16 cellular contexts compared by ENCODE assay signal in the genomic region with DNA sequence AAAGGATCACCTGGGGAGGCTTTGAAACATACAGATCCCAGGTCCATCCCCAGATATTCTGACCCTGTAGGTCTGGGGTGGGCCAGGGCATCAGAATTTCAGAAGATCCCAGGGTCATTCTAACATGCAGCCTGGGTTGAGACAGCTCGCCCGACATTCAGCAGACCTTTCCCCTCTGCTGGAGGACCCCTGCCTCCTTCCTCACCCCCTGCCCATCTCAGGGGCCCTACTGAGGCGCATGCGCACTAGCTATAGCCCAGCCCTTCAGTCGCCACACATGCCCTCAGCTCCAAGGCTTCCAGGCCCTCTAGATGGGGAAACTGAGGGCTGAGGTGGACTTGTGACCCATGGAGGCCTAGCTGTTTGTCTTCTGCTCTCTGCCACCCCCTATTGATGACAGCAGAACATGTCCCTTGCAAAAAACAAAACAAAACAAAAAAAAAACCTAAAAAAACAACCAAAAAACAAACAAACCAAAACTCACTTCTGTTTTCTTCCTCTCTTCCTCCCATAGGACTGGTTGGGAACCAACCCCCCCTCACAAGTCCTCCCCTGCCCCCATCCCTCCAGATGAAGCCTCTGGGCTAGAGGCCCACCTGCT.
A peak's percentile ranks its signal among the peaks of the same experiment; 100 is the strongest.
DNase-seq lines count a peak whose midpoint lies in the region; ATAC-seq and TF ChIP-seq lines count a peak whose summit lies in the region.
"Had no signal": no experiment of that assay in that cellular context is flagged by ENCODE, and none has a peak within 500 bp of the region (broad histone marks: within the 10 kb centered on the region; RNA-seq: fewer than 3 reads in every experiment).

No MANE protein-coding gene starts in this region.

- H3K4me1 Mint-ChIP-seq in HFFc6 (ENCODE audit: low read depth) (peaks cover 10% of the 10 kb centered on the region), nephron (peaks cover 35% of the 10 kb centered on the region)
- no peaks in the 10 kb centered on the region for H3K4me1 Mint-ChIP-seq in activated CD8-positive, alpha-beta T cell treated with anti-CD3 and anti-CD28 coated beads, Interleukin-2, amount 10 ng/mL, durations not matched to agents 7 days and 5 days (ENCODE audit: low read depth)
- H3K4me1 Mint-ChIP-seq: activated CD4-positive, alpha-beta T cell treated with anti-CD3 and anti-CD28 coated beads, Interleukin-2, amount 10 ng/mL, durations not matched to agents 7 days and 5 days; activated naive CD8-positive, alpha-beta T cell treated with anti-CD3 and anti-CD28 coated beads, Interleukin-2, amount 50 U/mL, for 24 hours; naive B cell had no signal

- no peak overlapping the region for H3K27ac Mint-ChIP-seq in HFFc6
- peak overlapping the region in 2 of 3 experiments; percentile 68 to 80 for H3K27ac Mint-ChIP-seq in nephron
- no peak overlapping the region for H3K27ac Mint-ChIP-seq in activated CD8-positive, alpha-beta T cell treated with anti-CD3 and anti-CD28 coated beads, Interleukin-2, amount 10 ng/mL, durations not matched to agents 7 days and 5 days
- H3K27ac Mint-ChIP-seq: activated CD4-positive, alpha-beta T cell treated with anti-CD3 and anti-CD28 coated beads, Interleukin-2, amount 10 ng/mL, durations not matched to agents 7 days and 5 days; activated naive CD8-positive, alpha-beta T cell treated with anti-CD3 and anti-CD28 coated beads, Interleukin-2, amount 50 U/mL, for 24 hours had no signal

- H3K27ac ChIP-seq in C4-2B: no peak overlapping the region

- intact Hi-C loops in left colon (cut with DNase I, micrococcal nuclease): no loop called here

- CTCF ChIA-PET in activated CD8-positive, alpha-beta T cell treated with anti-CD3 and anti-CD28 coated beads, Interleukin-2, amount 10 ng/mL, durations not matched to agents 7 days and 5 days (lab: Charles Lee): no interaction called here

- H3K4me3 Mint-ChIP-seq in HFFc6 (no peak overlapping the region), nephron (no peak overlapping the region)
- no peak overlapping the region for H3K4me3 Mint-ChIP-seq in activated CD8-positive, alpha-beta T cell treated with anti-CD3 and anti-CD28 coated beads, Interleukin-2, amount 10 ng/mL, durations not matched to agents 7 days and 5 days
- H3K4me3 Mint-ChIP-seq: activated CD4-positive, alpha-beta T cell treated with anti-CD3 and anti-CD28 coated beads, Interleukin-2, amount 10 ng/mL, durations not matched to agents 7 days and 5 days; activated naive CD8-positive, alpha-beta T cell treated with anti-CD3 and anti-CD28 coated beads, Interleukin-2, amount 50 U/mL, for 24 hours; naive B cell had no signal

- H3K9me3 Mint-ChIP-seq in HFFc6 (no peaks in the 10 kb centered on the region), nephron (no peaks in the 10 kb centered on the region)
- no peaks in the 10 kb centered on the region for H3K9me3 Mint-ChIP-seq in activated CD8-positive, alpha-beta T cell treated with anti-CD3 and anti-CD28 coated beads, Interleukin-2, amount 10 ng/mL, durations not matched to agents 7 days and 5 days (ENCODE audit: insufficient read depth)
- H3K9me3 Mint-ChIP-seq: activated CD4-positive, alpha-beta T cell treated with anti-CD3 and anti-CD28 coated beads, Interleukin-2, amount 10 ng/mL, durations not matched to agents 7 days and 5 days; activated naive CD8-positive, alpha-beta T cell treated with anti-CD3 and anti-CD28 coated beads, Interleukin-2, amount 50 U/mL, for 24 hours; naive B cell had no signal

- POLR2A ChIA-PET in activated CD8-positive, alpha-beta T cell treated with anti-CD3 and anti-CD28 coated beads, Interleukin-2, amount 10 ng/mL, durations not matched to agents 7 days and 5 days (lab: Charles Lee): no interaction called here

- peaks cover 22% of the 10 kb centered on the region for H3K27me3 Mint-ChIP-seq in HFFc6 (ENCODE audit: insufficient read depth)
- no peaks in the 10 kb centered on the region for H3K27me3 Mint-ChIP-seq in nephron (ENCODE audit: low read depth)
- H3K27me3 Mint-ChIP-seq in activated CD8-positive, alpha-beta T cell treated with anti-CD3 and anti-CD28 coated beads, Interleukin-2, amount 10 ng/mL, durations not matched to agents 7 days and 5 days (ENCODE audit: low read depth): peaks cover 5% of the 10 kb centered on the region
- H3K27me3 Mint-ChIP-seq: activated naive CD8-positive, alpha-beta T cell treated with anti-CD3 and anti-CD28 coated beads, Interleukin-2, amount 50 U/mL, for 24 hours had no signal

- H3K4me3 ChIP-seq in cardiac fibroblast (replicated peaks in 1 of 2; ENCODE audit: low read depth in 2 of 2, low read length in 2 of 2): no peak overlapping the region

- ATAC-seq in left colon: no peak
- ATAC-seq in activated CD8-positive, alpha-beta T cell treated with anti-CD3 and anti-CD28 coated beads, Interleukin-2, amount 10 ng/mL, durations not matched to agents 7 days and 5 days: no peak
- ATAC-seq: activated naive CD8-positive, alpha-beta T cell treated with anti-CD3 and anti-CD28 coated beads, Interleukin-2, amount 50 U/mL, for 24 hours had no signal

- peak; percentile 54 for TF ChIP-seq CTCF in C4-2B (conservative IDR thresholded peaks at IDR 0.05)
- TF ChIP-seq CTCF in HFFc6 (IDR thresholded peaks at IDR 0.05): peak; percentile 40; the same call in 1 of the 2 replicates
- peak; percentile 30 for TF ChIP-seq CTCF in cardiac fibroblast (IDR thresholded peaks at IDR 0.05; ENCODE audit: low read depth, low read length)
- TF ChIP-seq CTCF in nephron (IDR thresholded peaks at IDR 0.05; ENCODE audit: unreplicated experiment in 3 of 3): no peak

- no peaks in the 10 kb centered on the region for H3K36me3 Mint-ChIP-seq in HFFc6 (ENCODE audit: low read depth)
- H3K36me3 Mint-ChIP-seq in nephron (ENCODE audit: low read depth): no peaks in the 10 kb centered on the region
- no peaks in the 10 kb centered on the region for H3K36me3 Mint-ChIP-seq in activated CD8-positive, alpha-beta T cell treated with anti-CD3 and anti-CD28 coated beads, Interleukin-2, amount 10 ng/mL, durations not matched to agents 7 days and 5 days (ENCODE audit: low read depth)
- H3K36me3 Mint-ChIP-seq: naive B cell had no signal

- DNase-seq in HFFc6: no peak
- DNase-seq in cardiac fibroblast (ENCODE audit: low read depth in 2 of 2): peak in 1 of 2 donors; percentile 8
- no peak for DNase-seq in SW 1271 (lab: John Stamatoyannopoulos, UW)
- DNase-seq in left colon: no peak
- no peak for DNase-seq in NCI-H2227 treated with DMSO at 0.1 percent for 48 hours (lab: John Stamatoyannopoulos, UW)
- DNase-seq in activated CD8-positive, alpha-beta T cell treated with anti-CD3 and anti-CD28 coated beads, Interleukin-2, amount 10 ng/mL, durations not matched to agents 7 days and 5 days: no peak
- DNase-seq: activated CD4-positive, alpha-beta T cell treated with anti-CD3 and anti-CD28 coated beads, Interleukin-2, amount 10 ng/mL, durations not matched to agents 7 days and 5 days; activated naive CD8-positive, alpha-beta T cell treated with anti-CD3 and anti-CD28 coated beads, Interleukin-2, amount 50 U/mL, for 24 hours; activated T-cell treated with anti-CD3 and anti-CD28 coated beads, Interleukin-2, amount 50 U/mL, for 48 hours; GF-D8; naive B cell; NCI-H446; SHP77 treated with DMSO at 0.1 percent for 48 hours; stimulated activated CD4-positive, alpha-beta T cell treated with anti-CD3 and anti-CD28 coated beads, Interleukin-2, amount 100 ng/mL, for 48 hours had no signal

Comparison
In these comparisons a context has a peak if more than half of its experiments do, and no peak if none do; other contexts are left out.
1. CTCF ChIP-seq: peak in C4-2B (single experiment), HFFc6 (single experiment) and cardiac fibroblast (single experiment); none in nephron (0 of 3).
2. H3K27ac Mint-ChIP-seq: peak in nephron (2 of 3); none in HFFc6 (single experiment) and activated CD8-positive, alpha-beta T cell treated with anti-CD3 and anti-CD28 coated beads, Interleukin-2, amount 10 ng/mL, durations not matched to agents 7 days and 5 days (single experiment).